In genomic region chrX:66638591-66639500, GRCh38 we compare ENCODE assay signal across 8 cellular contexts. TPM values are rescaled to one million over a fixed set of nuclear protein-coding genes. Genes with fewer than 3 reads are reported as not detected.
DNase-seq lines count a peak whose midpoint lies in the region; ATAC-seq, FAIRE-seq and TF ChIP-seq lines count a peak whose summit lies in the region.

A gene with protein sequence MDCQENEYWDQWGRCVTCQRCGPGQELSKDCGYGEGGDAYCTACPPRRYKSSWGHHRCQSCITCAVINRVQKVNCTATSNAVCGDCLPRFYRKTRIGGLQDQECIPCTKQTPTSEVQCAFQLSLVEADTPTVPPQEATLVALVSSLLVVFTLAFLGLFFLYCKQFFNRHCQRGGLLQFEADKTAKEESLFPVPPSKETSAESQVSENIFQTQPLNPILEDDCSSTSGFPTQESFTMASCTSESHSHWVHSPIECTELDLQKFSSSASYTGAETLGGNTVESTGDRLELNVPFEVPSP (minus strand): TSS chrX:66639078. CDS start chrX:66616020, 23,058 bp downstream.

- H3K4me3 ChIP-seq in pancreas = peak within 1 kb of the TSS in 3 of 4 donors; percentile 12 to 33 (median 30)
- no peak within 1 kb of the TSS for H3K4me3 ChIP-seq in Caco-2 (ENCODE audit: low read depth, low read length)

- no peak within 1 kb of the TSS for H3K27ac ChIP-seq in foreskin keratinocyte
- no peak within 1 kb of the TSS for H3K27ac ChIP-seq in pancreas

- H3K36me3 Mint-ChIP-seq in activated T-helper 17 cell treated with anti-CD3 and anti-CD28 coated beads, Interleukin-2, amount 50 U/mL, for 72 hours (ENCODE audit: low read depth) = no peaks in the 10 kb centered on the region
- no peaks in the 10 kb centered on the region for H3K36me3 Mint-ChIP-seq in Caco-2 (ENCODE audit: insufficient read depth, unreplicated experiment)

- WGBS in pancreas, 2 donors = 4 to 29% methylated on average over 29 to 32 of the region's 32 CpGs

- H3K9me3 Mint-ChIP-seq in activated T-helper 17 cell treated with anti-CD3 and anti-CD28 coated beads, Interleukin-2, amount 50 U/mL, for 72 hours = no peaks in the 10 kb centered on the region
- H3K9me3 Mint-ChIP-seq in Caco-2 (ENCODE audit: unreplicated experiment) = no peaks in the 10 kb centered on the region

- BruUV-seq in Caco-2 (replicated peaks; lab: Mats Ljungman, UMichigan) = no TSS peak

- H3K4me3 Mint-ChIP-seq in activated T-helper 17 cell treated with anti-CD3 and anti-CD28 coated beads, Interleukin-2, amount 50 U/mL, for 72 hours = peak within 1 kb of the TSS; percentile 83
- no peak within 1 kb of the TSS for H3K4me3 Mint-ChIP-seq in Caco-2 (ENCODE audit: unreplicated experiment)

- CTCF ChIA-PET in Caco-2 (lab: Charles Lee) = no interaction called here

- H3K9me3 ChIP-seq in pancreas (no peaks in the 10 kb centered on the region), Caco-2 (no peaks in the 10 kb centered on the region)

- H3K4me1 ChIP-seq in foreskin keratinocyte = peaks cover 8% of the 10 kb centered on the region
- no peaks in the 10 kb centered on the region for H3K4me1 ChIP-seq in pancreas
- H3K4me1 ChIP-seq in Caco-2 = no peaks in the 10 kb centered on the region

- TF ChIP-seq CTCF in foreskin keratinocyte (conservative IDR thresholded peaks at IDR 0.05) = no peak
- TF ChIP-seq CTCF in pancreas (IDR thresholded peaks at IDR 0.05) = no peak
- TF ChIP-seq CTCF in Caco-2 (IDR thresholded peaks at IDR 0.05; ENCODE audit: insufficient read depth in 1 of 2, low read depth in 1 of 2, low read length in 1 of 2, severe bottlenecking in 1 of 2, unreplicated experiment in 1 of 2) = no peak

- ATAC-seq in GM21381 (IDR thresholded peaks at IDR 0.05; ENCODE audit: unreplicated experiment) = peak; percentile 96
- peak; percentile 92 for ATAC-seq in HG03571 (IDR thresholded peaks at IDR 0.05; ENCODE audit: unreplicated experiment)
- ATAC-seq in activated T-helper 17 cell treated with anti-CD3 and anti-CD28 coated beads, Interleukin-2, amount 50 U/mL, for 72 hours (replicated peaks) = peak; percentile 93
- ATAC-seq in foreskin keratinocyte = peak; percentile 91
- ATAC-seq in pancreas = peak; percentile 83 to 91 (median 86)

- no peak for FAIRE-seq in pancreas (lab: Jason Lieb, UNC)

- peaks cover 6% of the 10 kb centered on the region for H3K4me1 Mint-ChIP-seq in activated T-helper 17 cell treated with anti-CD3 and anti-CD28 coated beads, Interleukin-2, amount 50 U/mL, for 72 hours
- no peaks in the 10 kb centered on the region for H3K4me1 Mint-ChIP-seq in Caco-2 (ENCODE audit: low read depth, unreplicated experiment)

- DNase-seq in ELR (ENCODE audit: low read depth) = peak; percentile 84
- DNase-seq in foreskin keratinocyte = peak; percentile 76 to 87
- peak in 3 of 6 donors; percentile 17 to 51 (median 42) for DNase-seq in pancreas
- DNase-seq in Caco-2 = no peak
- DNase-seq in NCI-H1105 (lab: John Stamatoyannopoulos, UW) = no peak

- no peaks in the 10 kb centered on the region for H3K27me3 Mint-ChIP-seq in activated T-helper 17 cell treated with anti-CD3 and anti-CD28 coated beads, Interleukin-2, amount 50 U/mL, for 72 hours
- peaks cover 3% of the 10 kb centered on the region for H3K27me3 Mint-ChIP-seq in Caco-2 (ENCODE audit: insufficient read depth, unreplicated experiment)

- H3K36me3 ChIP-seq in pancreas = no peaks in the 10 kb centered on the region
- no peaks in the 10 kb centered on the region for H3K36me3 ChIP-seq in Caco-2 (ENCODE audit: control insufficient read depth, insufficient read depth, low read length)

- peak within 1 kb of the TSS; percentile 84 for H3K27ac Mint-ChIP-seq in activated T-helper 17 cell treated with anti-CD3 and anti-CD28 coated beads, Interleukin-2, amount 50 U/mL, for 72 hours
- no peak within 1 kb of the TSS for H3K27ac Mint-ChIP-seq in Caco-2 (ENCODE audit: unreplicated experiment)

- intact Hi-C loops in pancreas (cut with DNase I) (no loop called here), Caco-2 (cut with micrococcal nuclease; ENCODE audit: unreplicated experiment) (no loop called here)

- no peaks in the 10 kb centered on the region for H3K27me3 ChIP-seq in foreskin keratinocyte
- H3K27me3 ChIP-seq in pancreas = no peaks in the 10 kb centered on the region
- H3K27me3 ChIP-seq in Caco-2 (replicated peaks; ENCODE audit: control insufficient read depth, insufficient read depth, low read length) = no peaks in the 10 kb centered on the region

- POLR2A ChIA-PET in Caco-2 (lab: Charles Lee) = no interaction called here

RNA-seq across cellular contexts. Expression of the gene that starts here (rescaled TPM):
- total RNA-seq in activated T-helper 17 cell treated with anti-CD3 and anti-CD28 coated beads, Interleukin-2, amount 50 U/mL, for 72 hours = 1 to 10 TPM; 6.5 to 7.0 TPM
- total RNA-seq in foreskin keratinocyte (1.7 and 2.9 TPM in 2 replicates), pancreas (1 to 10 TPM in 4 of 6 donors, under 1 TPM in 2; 0.70 to 3.2 (median 1.2) TPM), Caco-2 (2022) (not detected in 2 replicates)
- polyA plus RNA-seq in foreskin keratinocyte (0.75 and 0.91 TPM in 2 replicates), pancreas (under 1 TPM; 0.46 to 0.47 TPM)

Comparison
In these comparisons a context has a peak if more than half of its experiments do, and no peak if none do; other contexts are left out.
1. DNase-seq: peak in ELR (single experiment) and foreskin keratinocyte (2 of 2); none in Caco-2 (0 of 2) and NCI-H1105 (single experiment).
2. Peak in every context shown above with its lines, with median percentiles within 50 percentile points of each other: ATAC-seq.